ENCODE assay signal across 8 cellular contexts in genomic region chr5:115699967-115700366, GRCh38.
"Had no signal": no experiment of that assay in that cellular context is flagged by ENCODE, and none has a peak within 500 bp of the region (broad histone marks: within the 10 kb centered on the region; RNA-seq: fewer than 3 reads in every experiment).

No MANE protein-coding gene starts in this region.

- H3K9ac ChIP-seq: GM23248 had no signal

- H3K9me3 ChIP-seq: HAP-1 had no signal

- H3K27ac ChIP-seq: GM23248, HL-60 had no signal

- H3K36me3 ChIP-seq: HAP-1 had no signal

- DNase-seq: GM23248, GOT3, H7, HFFc6, KG1 had no signal

- H3K4me3 ChIP-seq: GM23248, HAP-1 had no signal

- ATAC-seq: HCT116 had no signal

- H2AFZ ChIP-seq: GM23248 had no signal
